Comparison of ENCODE assay signal across 8 cellular contexts in the genomic region with DNA sequence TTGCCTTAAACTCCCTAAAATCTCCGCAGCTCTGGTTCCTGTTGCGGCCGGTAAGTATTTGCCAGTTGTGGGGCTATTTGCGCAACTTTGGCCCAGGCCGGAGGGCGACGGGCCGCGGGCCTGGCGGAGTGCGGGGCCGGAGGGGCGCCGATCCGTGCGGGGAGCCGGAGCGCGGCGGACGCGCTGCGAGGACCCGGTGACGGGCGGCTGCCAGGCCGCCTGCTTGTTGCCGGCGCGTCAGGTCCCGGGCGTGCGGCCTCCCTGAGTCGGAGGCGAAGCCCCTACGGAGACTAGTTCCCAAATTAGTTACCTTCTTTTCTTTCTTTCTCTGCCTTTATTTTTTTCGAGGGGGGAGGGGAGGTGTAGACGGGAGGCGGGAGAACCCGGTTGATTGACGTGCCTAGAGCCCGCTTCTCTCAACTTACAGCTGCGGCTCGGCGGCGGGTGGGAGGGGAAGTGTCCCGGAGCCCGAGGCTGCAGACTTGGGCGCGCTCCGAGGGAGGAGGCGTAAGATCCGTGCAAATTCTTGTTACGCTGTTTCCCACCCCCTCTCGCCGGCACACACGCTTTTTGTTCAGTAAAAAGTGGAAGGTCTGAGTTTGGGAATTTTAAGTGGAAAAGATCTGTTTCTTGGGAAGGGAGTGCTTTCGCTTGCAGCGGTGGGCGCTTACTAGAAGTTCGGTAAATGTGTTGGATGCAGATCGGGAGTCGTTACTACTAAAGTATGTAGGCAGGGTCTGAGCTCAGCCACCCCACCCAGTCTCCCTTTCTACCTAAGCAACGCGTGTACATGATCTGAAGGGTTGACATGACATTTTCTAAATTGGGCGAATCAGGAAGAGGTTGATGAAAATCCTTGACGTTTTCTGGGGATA. TPM values are rescaled to one million over a fixed set of nuclear protein-coding genes. Genes with fewer than 3 reads are reported as not detected.
DNase-seq lines count a peak whose midpoint lies in the region; ATAC-seq and TF ChIP-seq lines count a peak whose summit lies in the region.

No MANE protein-coding gene starts in this region.

- H3K27ac ChIP-seq in rectal smooth muscle tissue (ENCODE audit: low read depth, low read length): peak overlapping the region; percentile 99
- H3K27ac ChIP-seq in uterus: peak overlapping the region; percentile 97 to 99

- intact Hi-C loops in uterus (cut with DNase I; ENCODE audit: low total_unique reads): no loop called here

- TF ChIP-seq CTCF in astrocyte of the cerebellum (IDR thresholded peaks at IDR 0.05; ENCODE audit: low read depth, low read length, missing control alignments) (no peak), uterus (IDR thresholded peaks at IDR 0.05) (no peak)

- H3K27me3 ChIP-seq in rectal smooth muscle tissue (ENCODE audit: control insufficient read depth, insufficient read depth, low read length) (no peaks in the 10 kb centered on the region), uterus (no peaks in the 10 kb centered on the region)

- DNase-seq in GF-D8 (lab: John Stamatoyannopoulos, UW) (peak; percentile 31), NCI-H1930 (lab: John Stamatoyannopoulos, UW) (peak; percentile 56 to 60), T1000 (lab: John Stamatoyannopoulos, UW) (peak; percentile 40), astrocyte of the cerebellum (ENCODE audit: low read depth) (peak; percentile 45), hippocampal formation (lab: John Stamatoyannopoulos, UW) (peak; percentile 75 to 84), uterus (peak; percentile 86 to 89)

- TF ChIP-seq POLR2A in uterus (IDR thresholded peaks at IDR 0.05): peak; percentile 6 to 42

- H3K9me3 ChIP-seq in uterus: no peaks in the 10 kb centered on the region

- no peaks in the 10 kb centered on the region for H3K36me3 ChIP-seq in rectal smooth muscle tissue (ENCODE audit: control insufficient read depth, insufficient read depth, low read length)
- H3K36me3 ChIP-seq in uterus: no peaks in the 10 kb centered on the region

- peaks cover 20% of the 10 kb centered on the region for H3K4me1 ChIP-seq in rectal smooth muscle tissue (ENCODE audit: control insufficient read depth, insufficient read depth, low read length)
- H3K4me1 ChIP-seq in uterus: peaks cover 6 to 8% of the 10 kb centered on the region in 2 donors

- in situ Hi-C loops in astrocyte of the cerebellum (cut with HindIII; ENCODE audit: low sequenced_read_pairs): no loop called here

- peak overlapping the region; percentile 52 for H3K4me3 ChIP-seq in astrocyte of the cerebellum (ENCODE audit: low read depth, low read length)
- peak overlapping the region; percentile 97 for H3K4me3 ChIP-seq in rectal smooth muscle tissue (ENCODE audit: low read length)
- peak overlapping the region; percentile 87 to 97 for H3K4me3 ChIP-seq in uterus

- ATAC-seq in HG02798 (IDR thresholded peaks at IDR 0.05; ENCODE audit: poor library complexity, unreplicated experiment): peak; percentile 30

- peak overlapping the region; percentile 84 for H3K9ac ChIP-seq in rectal smooth muscle tissue (ENCODE audit: low read length)

RNA-seq across cellular contexts. Expression of a gene that starts 0.6 kb away (rescaled TPM):
- 100 to 1,000 TPM in 2 of 4 donors, 10 to 100 TPM in 2; 16.1 to 126 (median 82.4) TPM for total RNA-seq in uterus

RNA-seq across cellular contexts. Expression of a gene that starts 1.5 kb away (rescaled TPM):
- total RNA-seq in uterus: 10 to 100 TPM in 3 of 4 donors, 1 to 10 TPM in 1; 4.6 to 34.4 (median 11.2) TPM

RNA-seq across cellular contexts. Expression of a gene that starts 35.4 kb away (rescaled TPM):
- 10 to 100 TPM; 21.8 to 68.1 (median 26.8) TPM for total RNA-seq in uterus

RNA-seq across cellular contexts. Expression of a gene that starts 39.8 kb away (rescaled TPM):
- total RNA-seq in uterus: 1 to 10 TPM in 2 of 4 donors, under 1 TPM in 2; 0.51 to 5.3 (median 2.8) TPM

RNA-seq across cellular contexts. Expression of a gene that starts 44.6 kb away (rescaled TPM):
- total RNA-seq in uterus: 1 to 10 TPM in 1 of 4 donors, under 1 TPM in 1, not detected in 2; 0.70 to 1.2 TPM

Comparison
In these comparisons a context has a peak if more than half of its experiments do, and no peak if none do; other contexts are left out.
1. Peak in every context shown above with its lines: DNase-seq, ATAC-seq, H3K4me3 ChIP-seq and H3K27ac ChIP-seq.
2. DNase-seq: peak in every context shown above with its lines; median percentile 88 in uterus; 80 in hippocampal formation; 58 in NCI-H1930; 45 in astrocyte of the cerebellum; 40 in T1000; 31 in GF-D8.